In the genomic region with DNA sequence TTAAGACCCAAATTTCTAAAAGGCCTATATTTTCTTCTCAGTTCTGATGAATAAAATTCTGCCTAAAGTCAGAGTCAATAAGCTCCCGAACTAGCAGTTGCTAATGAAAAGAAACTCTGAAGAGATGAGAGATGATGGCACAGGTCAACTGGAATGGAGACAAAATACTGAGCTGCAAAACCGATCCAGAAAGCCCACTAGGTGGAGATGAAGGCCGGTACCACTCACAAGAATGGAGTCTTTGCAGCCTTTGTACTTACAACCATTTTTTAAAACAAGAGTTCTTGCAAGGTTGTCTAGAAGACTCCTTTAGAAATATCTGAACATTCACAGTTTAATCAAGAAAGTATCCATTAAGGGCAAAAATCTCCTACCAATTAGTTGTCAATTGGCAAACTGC, we compare ENCODE assay signal across 13 cellular contexts.
DNase-seq lines count a peak whose midpoint lies in the region; ATAC-seq and TF ChIP-seq lines count a peak whose summit lies in the region.
"Had no signal": no experiment of that assay in that cellular context is flagged by ENCODE, and none has a peak within 500 bp of the region (broad histone marks: within the 10 kb centered on the region; RNA-seq: fewer than 3 reads in every experiment).

No MANE protein-coding gene starts in this region.

- H3K9ac ChIP-seq in endodermal cell (ENCODE audit: extremely low read depth, low read length, poor library complexity, severe bottlenecking) = no peak overlapping the region

- DNase-seq in AG09319 (ENCODE audit: extremely low read depth, low read depth) (no peak), endodermal cell (no peak), ACHN (no peak), kidney glomerular epithelial cell (lab: John Stamatoyannopoulos, UW) (no peak), islet precursor cell (no peak)
- DNase-seq in stimulated activated naive CD8-positive, alpha-beta T cell treated with anti-CD3 and anti-CD28 coated beads, Interleukin-15, Interleukin-2, amounts not matched to agents 100 U/mL and 50 U/mL, for 24 hours = no peak
- DNase-seq: activated CD8-positive, alpha-beta memory T cell treated with anti-CD3 and anti-CD28 coated beads, Interleukin-2, amount 50 U/mL, for 4 hours; stimulated activated CD4-positive, alpha-beta T cell treated with anti-CD3 and anti-CD28 coated beads, Interleukin-1b, Interleukin-23, amount 100 ng/mL, for 48 hours; SW 1271 had no signal

- H3K36me3 Mint-ChIP-seq in endodermal cell (ENCODE audit: low read depth) (no peaks in the 10 kb centered on the region), nephron (ENCODE audit: low read depth) (no peaks in the 10 kb centered on the region)
- H3K36me3 Mint-ChIP-seq: brain had no signal

- H3K27me3 ChIP-seq in endodermal cell (ENCODE audit: control insufficient read depth, insufficient read depth, low read length, poor library complexity, severe bottlenecking) = no peaks in the 10 kb centered on the region
- H3K27me3 ChIP-seq: suprapubic skin had no signal

- H3K4me1 Mint-ChIP-seq in endodermal cell (peaks cover 9% of the 10 kb centered on the region), nephron (peaks cover 12% of the 10 kb centered on the region)

- no peak overlapping the region for H3K27ac ChIP-seq in endodermal cell (ENCODE audit: low read depth, low read length)
- H3K27ac ChIP-seq: suprapubic skin had no signal

- H3K27me3 Mint-ChIP-seq in endodermal cell (ENCODE audit: insufficient read depth) = no peaks in the 10 kb centered on the region
- peaks cover 7% of the 10 kb centered on the region for H3K27me3 Mint-ChIP-seq in nephron (ENCODE audit: low read depth)
- H3K27me3 Mint-ChIP-seq: brain had no signal

- no peak for ATAC-seq in stimulated activated naive CD8-positive, alpha-beta T cell treated with anti-CD3 and anti-CD28 coated beads, Interleukin-15, Interleukin-2, amounts not matched to agents 100 U/mL and 50 U/mL, for 24 hours

- no peaks in the 10 kb centered on the region for H3K36me3 ChIP-seq in endodermal cell (ENCODE audit: control insufficient read depth, insufficient read depth, low read length)
- H3K36me3 ChIP-seq: suprapubic skin had no signal

- in situ Hi-C loops in ACHN (cut with HindIII; ENCODE audit: low pct_ligation_motif_present, low pct_unique_long_range_greater_than_20kb, low sequenced_read_pairs) = no loop called here

- no peaks in the 10 kb centered on the region for H3K4me1 ChIP-seq in endodermal cell (ENCODE audit: control insufficient read depth, insufficient read depth, low read length)
- H3K4me1 ChIP-seq: suprapubic skin had no signal

- 47 to 54% methylated on average over 3 of the region's 3 CpGs for WGBS in endodermal cell (ENCODE audit: insufficient coverage in 1 of 2, insufficient read length in 1 of 2), 2 experiments

- no peaks in the 10 kb centered on the region for H3K9me3 ChIP-seq in endodermal cell (ENCODE audit: control insufficient read depth, low read length)
- H3K9me3 ChIP-seq: suprapubic skin had no signal

- H3K4me3 Mint-ChIP-seq in endodermal cell = no peak overlapping the region
- H3K4me3 Mint-ChIP-seq in nephron = no peak overlapping the region
- H3K4me3 Mint-ChIP-seq: brain had no signal

- H3K9me3 Mint-ChIP-seq in endodermal cell (no peaks in the 10 kb centered on the region), nephron (no peaks in the 10 kb centered on the region)
- H3K9me3 Mint-ChIP-seq: brain had no signal

- H3K27ac Mint-ChIP-seq in endodermal cell = no peak overlapping the region
- H3K27ac Mint-ChIP-seq in nephron = peak overlapping the region; percentile 45 to 63 (median 48)
- H3K27ac Mint-ChIP-seq: brain had no signal

- TF ChIP-seq CTCF in AG09319 (IDR thresholded peaks at IDR 0.05; ENCODE audit: low read depth, low read length) (peak; percentile 15), LNCAP (IDR thresholded peaks at IDR 0.05) (0 out of 2 replicates have a peak, but pooled peaks have one; percentile 12), endodermal cell (conservative IDR thresholded peaks at IDR 0.05) (peak; percentile 73), nephron (IDR thresholded peaks at IDR 0.05; ENCODE audit: unreplicated experiment in 3 of 3) (peak in 2 of 3 experiments; percentile 37 to 40)

- no peak overlapping the region for H3K4me3 ChIP-seq in endodermal cell (ENCODE audit: low read length)
- H3K4me3 ChIP-seq: suprapubic skin had no signal

Comparison
In these comparisons a context has a peak if more than half of its experiments do, and no peak if none do; other contexts are left out.
1. CTCF ChIP-seq: peak in every context shown above with its lines; median percentile 73 in endodermal cell; 38 in nephron; 15 in AG09319; 12 in LNCAP.